ENCODE assay signal across 1 cellular context in genomic region chr4:165006886-165007285, GRCh38.
TF ChIP-seq lines count a peak whose summit lies in the region.

No MANE protein-coding gene starts in this region.

TF ChIP-seq in GM23338, 12 proteins besides CTCF, POLR2A, EP300 and RAD21 (continued from another document):
- TF ChIP-seq ZNF462 (CRISPR knock-in tag; IDR thresholded peaks at IDR 0.05), result no peak
- TF ChIP-seq POLR2AphosphoS5 (IDR thresholded peaks at IDR 0.05; ENCODE audit: low read depth), result no peak
- TF ChIP-seq STAT1 (IDR thresholded peaks at IDR 0.05; ENCODE audit: unreplicated experiment), result no peak
- TF ChIP-seq ZNF331 (CRISPR knock-in tag; IDR thresholded peaks at IDR 0.05; ENCODE audit: low read depth), result no peak
